Comparison of ENCODE assay signal across 20 cellular contexts in the genomic region with DNA sequence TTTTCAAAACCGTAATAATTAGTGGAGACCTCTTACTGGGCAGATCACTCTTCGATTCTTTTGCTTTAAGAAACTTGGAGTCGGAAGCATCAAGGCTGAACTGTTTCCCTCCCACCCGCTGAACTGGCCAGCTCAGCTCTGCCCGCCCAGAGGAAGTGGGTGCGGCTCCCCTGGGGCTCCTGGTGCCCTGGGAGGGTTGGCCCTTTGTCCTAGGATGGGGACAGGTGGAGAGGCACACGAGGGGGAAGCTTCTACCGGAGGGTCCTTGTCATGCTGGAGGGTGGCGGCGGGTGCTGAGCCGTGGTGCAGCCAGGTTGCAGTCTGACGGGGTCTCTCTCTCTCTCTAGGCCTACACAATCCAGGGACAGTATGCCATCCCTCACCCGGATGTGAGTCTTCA.
"Had no signal": no experiment of that assay in that cellular context is flagged by ENCODE, and none has a peak within 500 bp of the region (broad histone marks: within the 10 kb centered on the region; RNA-seq: fewer than 3 reads in every experiment).

No MANE protein-coding gene starts in this region.

- H3K36me3 Mint-ChIP-seq: mesothelial cell of epicardium; stimulated activated naive B cell treated with anti-CD40 and anti-IgM and Interleukin-4, amounts not matched to agents 10 μg/mL and 1 μg/mL and 100 μg/mL, for 72 hours had no signal

- H3K27me3 Mint-ChIP-seq: stimulated activated naive B cell treated with anti-CD40 and anti-IgM and Interleukin-4, amounts not matched to agents 10 μg/mL and 1 μg/mL and 100 μg/mL, for 72 hours; stimulated activated naive CD8-positive, alpha-beta T cell treated with anti-CD3 and anti-CD28 coated beads, Interleukin-15, amount 100 ng/mL, for 72 hours had no signal

- H3K4me1 Mint-ChIP-seq: mesothelial cell of epicardium; stimulated activated naive B cell treated with anti-CD40 and anti-IgM and Interleukin-4, amounts not matched to agents 10 μg/mL and 1 μg/mL and 100 μg/mL, for 72 hours had no signal

- ATAC-seq: heart left ventricle, left lobe of liver, psoas muscle, sciatic nerve, upper lobe of right lung had no signal

- H3K4me3 ChIP-seq: dorsolateral prefrontal cortex, heart left ventricle, psoas muscle, testis, tibial nerve, upper lobe of right lung had no signal

- H3K36me3 ChIP-seq: heart left ventricle, tibial nerve, upper lobe of right lung had no signal

- H3K4me1 ChIP-seq: heart left ventricle, parathyroid adenoma, psoas muscle, testis, upper lobe of right lung had no signal

- H3K4me3 Mint-ChIP-seq: mesothelial cell of epicardium; nephron; stimulated activated naive B cell treated with anti-CD40 and anti-IgM and Interleukin-4, amounts not matched to agents 10 μg/mL and 1 μg/mL and 100 μg/mL, for 72 hours; stimulated activated naive CD8-positive, alpha-beta T cell treated with anti-CD3 and anti-CD28 coated beads, Interleukin-15, amount 100 ng/mL, for 72 hours had no signal

- H3K9me3 Mint-ChIP-seq: mesothelial cell of epicardium; nephron; stimulated activated naive B cell treated with anti-CD40 and anti-IgM and Interleukin-4, amounts not matched to agents 10 μg/mL and 1 μg/mL and 100 μg/mL, for 72 hours; stimulated activated naive CD8-positive, alpha-beta T cell treated with anti-CD3 and anti-CD28 coated beads, Interleukin-15, amount 100 ng/mL, for 72 hours had no signal

- H3K9ac ChIP-seq: parathyroid adenoma had no signal

- H3K9me3 ChIP-seq: heart left ventricle, psoas muscle, testis, tibial nerve, upper lobe of right lung had no signal

- H3K27ac Mint-ChIP-seq: mesothelial cell of epicardium; nephron; stimulated activated naive B cell treated with anti-CD40 and anti-IgM and Interleukin-4, amounts not matched to agents 10 μg/mL and 1 μg/mL and 100 μg/mL, for 72 hours; stimulated activated naive CD8-positive, alpha-beta T cell treated with anti-CD3 and anti-CD28 coated beads, Interleukin-15, amount 100 ng/mL, for 72 hours had no signal

- FAIRE-seq: frontal cortex had no signal

- H3K27ac ChIP-seq: dorsolateral prefrontal cortex, heart left ventricle, parathyroid adenoma, psoas muscle, testis, tibial nerve, upper lobe of right lung had no signal

- DNase-seq: cortex of kidney; dorsolateral prefrontal cortex; effector CD8-positive, alpha-beta T cell; hippocampal formation; kidney glomerular epithelial cell; stimulated activated CD4-positive, alpha-beta T cell treated with anti-CD3 and anti-CD28 coated beads, Interleukin-2, amount 100 ng/mL, for 24 hours; stimulated activated CD4-positive, alpha-beta T cell treated with anti-CD3 and anti-CD28 coated beads, Interleukin-4, amount 100 ng/mL, for 4 hours; stimulated activated naive B cell treated with anti-CD40 and anti-IgM and Interleukin-4, amounts not matched to agents 10 μg/mL and 1 μg/mL and 100 μg/mL, for 72 hours; stimulated activated naive CD8-positive, alpha-beta T cell treated with anti-CD3 and anti-CD28 coated beads, Interleukin-15, amount 100 ng/mL, for 72 hours; testis; upper lobe of right lung had no signal
